9 cellular contexts compared by ENCODE assay signal in genomic region chr2:40371525-40372277, GRCh38.
A peak's percentile ranks its signal among the peaks of the same experiment; 100 is the strongest.
DNase-seq lines count a peak whose midpoint lies in the region; ATAC-seq, FAIRE-seq and TF ChIP-seq lines count a peak whose summit lies in the region.
"Had no signal": no experiment of that assay in that cellular context is flagged by ENCODE, and none has a peak within 500 bp of the region (broad histone marks: within the 10 kb centered on the region; RNA-seq: fewer than 3 reads in every experiment).

No MANE protein-coding gene starts in this region.

- H3K18ac ChIP-seq in IMR-90 (ENCODE audit: low read depth, low read length): peak overlapping the region; percentile 2

- no TSS peak for BruUV-seq in IMR-90 (replicated peaks; lab: Mats Ljungman, UMichigan)

- TF ChIP-seq POLR2A in A549 (IDR thresholded peaks at IDR 0.05; ENCODE audit: low read length) (no peak), IMR-90 (IDR thresholded peaks at IDR 0.05; ENCODE audit: low read depth, low read length) (peak; percentile 5)

- peaks cover 30 to 53% of the 10 kb centered on the region in 2 experiments for H3K79me1 ChIP-seq in IMR-90 (ENCODE audit: low read depth in 1 of 2, low read length in 2 of 2)

- H3K4me1 ChIP-seq in A549 (no peaks in the 10 kb centered on the region), IMR-90 (ENCODE audit: control insufficient read depth, insufficient read depth, low read length) (peaks cover 19% of the 10 kb centered on the region)
- H3K4me1 ChIP-seq: Peyer's patch had no signal

- peak overlapping the region; percentile 90 for H3K4ac ChIP-seq in IMR-90 (ENCODE audit: low read depth, low read length)

- no peaks in the 10 kb centered on the region for H3K36me3 ChIP-seq in IMR-90 (ENCODE audit: control insufficient read depth, insufficient read depth, low read length)
- H3K36me3 ChIP-seq: Peyer's patch had no signal

- POLR2A ChIA-PET in A549 (lab: Yijun Ruan, JAX) (no interaction called here), IMR-90 (lab: Charles Lee; ENCODE audit: unreplicated experiment) (interaction anchor here (0.5 kb wide), 1 partner anchor 20 kb away, joined by 7 read pairs; no protein-coding TSS in a partner anchor)

- H2AK9ac ChIP-seq in IMR-90 (replicated peaks; ENCODE audit: low read depth, low read length, poor library complexity): no peak overlapping the region

- H3K27me3 ChIP-seq in IMR-90 (ENCODE audit: control insufficient read depth, insufficient read depth, low read length): no peaks in the 10 kb centered on the region
- H3K27me3 ChIP-seq: Peyer's patch had no signal

- H3K9me3 ChIP-seq in A549 (no peaks in the 10 kb centered on the region), IMR-90 (ENCODE audit: control insufficient read depth, insufficient read depth, low read length) (no peaks in the 10 kb centered on the region)
- H3K9me3 ChIP-seq: Peyer's patch had no signal

- TF ChIP-seq RAD21 in A549 (conservative IDR thresholded peaks at IDR 0.05 in 1 of 2, IDR thresholded peaks at IDR 0.05 in 1 of 2) (no peak), IMR-90 (IDR thresholded peaks at IDR 0.05; ENCODE audit: low read length) (no peak)

- peak overlapping the region; percentile 93 for H3K23ac ChIP-seq in IMR-90 (ENCODE audit: low read depth, low read length)

- peak overlapping the region; percentile 94 for H2BK120ac ChIP-seq in IMR-90 (ENCODE audit: low read depth, low read length)

- DNase-seq in A549 (ENCODE audit: low read depth in 1 of 2, low spot score in 1 of 2): no peak
- DNase-seq in IMR-90: peak; percentile 90
- peak; percentile 83 for DNase-seq in choroid plexus epithelial cell (ENCODE audit: low read depth)
- peak; percentile 61 for DNase-seq in kidney tubule cell (ENCODE audit: low spot score)
- DNase-seq in NCI-H345 treated with DMSO at 0.1 percent for 48 hours (lab: John Stamatoyannopoulos, UW; ENCODE audit: unreplicated experiment): no peak
- DNase-seq in UCSD-AML1 (lab: John Stamatoyannopoulos, UW; ENCODE audit: unreplicated experiment): no peak
- no peak for DNase-seq in HuH-7.5 (ENCODE audit: low spot score)
- DNase-seq: Peyer's patch had no signal

- ATAC-seq in A549: peak; percentile 30 to 48; a peak in 2 of 6 replicates
- ATAC-seq in IMR-90 (ENCODE audit: low read depth): peak; percentile 85
- ATAC-seq in HG03520 (IDR thresholded peaks at IDR 0.05; ENCODE audit: unreplicated experiment): no peak

- no peak overlapping the region for H3K4me3 ChIP-seq in A549
- no peak overlapping the region for H3K4me3 ChIP-seq in IMR-90 (ENCODE audit: insufficient read depth, low read depth, low read length)
- no peak overlapping the region for H3K4me3 ChIP-seq in choroid plexus epithelial cell (ENCODE audit: low read depth, low read length)
- H3K4me3 ChIP-seq: Peyer's patch had no signal

- no peak for FAIRE-seq in A549 (lab: Jason Lieb, UNC)

- intact Hi-C loops in IMR-90 (cut with micrococcal nuclease): loop anchor here (5.0 kb wide), 5 partner anchors 61 to 269 kb away; no protein-coding TSS in a partner anchor

- peak overlapping the region; percentile 85 for H3K56ac ChIP-seq in IMR-90 (ENCODE audit: extremely low read depth, insufficient read depth, low read length)

- peak overlapping the region; percentile 5 for H3K9ac ChIP-seq in IMR-90 (ENCODE audit: low read depth, low read length)

- H2BK15ac ChIP-seq in IMR-90 (ENCODE audit: low read depth, low read length): peak overlapping the region; percentile 86

- no peaks in the 10 kb centered on the region for H4K20me1 ChIP-seq in IMR-90 (ENCODE audit: insufficient read depth, low read length)

- peak overlapping the region; percentile 94 for H2BK20ac ChIP-seq in IMR-90 (ENCODE audit: low read depth, low read length)

- CTCF ChIA-PET in A549 (lab: Yijun Ruan, JAX) (interaction anchor here (0.7 kb wide), 1 partner anchor 27 kb away, joined by 3 read pairs; no protein-coding TSS in a partner anchor), IMR-90 (lab: Yijun Ruan, JAX) (no interaction called here)

- no peak for TF ChIP-seq EP300 in A549 (IDR thresholded peaks at IDR 0.05)

- H4K5ac ChIP-seq in IMR-90 (ENCODE audit: low read depth, low read length): peak overlapping the region; percentile 0

- peak overlapping the region; percentile 94 for H3K14ac ChIP-seq in IMR-90 (replicated peaks; ENCODE audit: low read depth, low read length)

- 4% methylated on average over 4 of the region's 4 CpGs for WGBS in A549 (ENCODE audit: missing lambda C conversion rate)
- 20% methylated on average over 1 of the region's 4 CpGs; no CpG with 5 or more reads in 1 of the 2 experiments for WGBS in IMR-90 (ENCODE audit: extremely low coverage in 2 of 2, insufficient read length in 1 of 2), 2 experiments

- peak overlapping the region; percentile 85; the same call in 1 of the 2 replicates for H2AK5ac ChIP-seq in IMR-90 (ENCODE audit: low read depth, low read length)

- H4K91ac ChIP-seq in IMR-90 (ENCODE audit: insufficient read depth, low read depth, low read length): peak overlapping the region; percentile 91

- peak overlapping the region; percentile 62 to 88 for H4K8ac ChIP-seq in IMR-90 (ENCODE audit: low read depth in 2 of 2, low read length in 2 of 2)

- H3K27ac ChIP-seq in A549 (no peak overlapping the region), IMR-90 (ENCODE audit: insufficient read depth, low read length) (peak overlapping the region; percentile 70)

- dilution Hi-C loops in IMR-90 (cut with HindIII; ENCODE audit: low sequenced_read_pairs, unreplicated experiment): no loop called here

- in situ Hi-C loops in IMR-90 (cut with MboI; ENCODE audit: low sequenced_read_pairs): no loop called here

- peak overlapping the region; percentile 96 for H2BK5ac ChIP-seq in IMR-90 (ENCODE audit: low read depth, low read length, poor library complexity, severe bottlenecking)

- H3K9me1 ChIP-seq in IMR-90 (ENCODE audit: insufficient read depth, low read length): peaks cover 3% of the 10 kb centered on the region

- peak overlapping the region; percentile 48 for H2AFZ ChIP-seq in IMR-90 (replicated peaks; ENCODE audit: low read length, poor library complexity)

- no peak for TF ChIP-seq CTCF in A549 (IDR thresholded peaks at IDR 0.05)
- TF ChIP-seq CTCF in IMR-90 (conservative IDR thresholded peaks at IDR 0.05; ENCODE audit: low read depth, low read length): no peak
- TF ChIP-seq CTCF in choroid plexus epithelial cell (conservative IDR thresholded peaks at IDR 0.05; ENCODE audit: low read depth, low read length): no peak

- no peak overlapping the region for H3K4me2 ChIP-seq in A549
- H3K4me2 ChIP-seq in IMR-90 (ENCODE audit: low read depth, low read length): peak overlapping the region; percentile 74

TF ChIP-seq in A549, 52 proteins besides CTCF, POLR2A, EP300 and RAD21:
- no peak for TF ChIP-seq POLR2AphosphoS2 (conservative IDR thresholded peaks at IDR 0.05; ENCODE audit: low read length)
- TF ChIP-seq RARB (CRISPR knock-in tag; IDR thresholded peaks at IDR 0.05): no peak
- TF ChIP-seq EHMT2 (IDR thresholded peaks at IDR 0.05; ENCODE audit: low read depth): no peak
- no peak for TF ChIP-seq MAX (IDR thresholded peaks at IDR 0.05)
- no peak for TF ChIP-seq GATA3 (IDR thresholded peaks at IDR 0.05; ENCODE audit: borderline replicate concordance)
- no peak for TF ChIP-seq CBX2 (IDR thresholded peaks at IDR 0.05; ENCODE audit: borderline replicate concordance, low read depth)
- TF ChIP-seq EHF (CRISPR knock-in tag; IDR thresholded peaks at IDR 0.05): no peak
- TF ChIP-seq HOXB5 (CRISPR knock-in tag; IDR thresholded peaks at IDR 0.05): no peak
- no peak for TF ChIP-seq ZC3H11A (IDR thresholded peaks at IDR 0.05)
- TF ChIP-seq FOSB (CRISPR knock-in tag; IDR thresholded peaks at IDR 0.05): no peak
- TF ChIP-seq PHF8 (IDR thresholded peaks at IDR 0.05; ENCODE audit: borderline replicate concordance, low read depth): no peak
- no peak for TF ChIP-seq ZFP36 (IDR thresholded peaks at IDR 0.05; ENCODE audit: borderline replicate concordance, partially characterized antibody)

TF ChIP-seq in IMR-90, 13 proteins besides CTCF, POLR2A, EP300 and RAD21:
- TF ChIP-seq CHD1 (IDR thresholded peaks at IDR 0.05; ENCODE audit: low read depth, low read length) (no peak), MXI1 (IDR thresholded peaks at IDR 0.05; ENCODE audit: borderline replicate concordance, low read depth, low read length) (no peak), USF2 (IDR thresholded peaks at IDR 0.05; ENCODE audit: low read depth, low read length) (no peak), MAZ (IDR thresholded peaks at IDR 0.05; ENCODE audit: borderline replicate concordance, low read depth, low read length) (no peak)

Comparison
In these comparisons a context has a peak if more than half of its experiments do, and no peak if none do; other contexts are left out.
1. DNase-seq: peak in IMR-90 (single experiment), choroid plexus epithelial cell (single experiment) and kidney tubule cell (single experiment); none in A549 (0 of 2), NCI-H345 treated with DMSO at 0.1 percent for 48 hours (single experiment), UCSD-AML1 (single experiment) and HuH-7.5 (single experiment).